In genomic region chr10:11986593-11987216, GRCh38 we compare ENCODE assay signal across 8 cellular contexts.
DNase-seq lines count a peak whose midpoint lies in the region; ATAC-seq and TF ChIP-seq lines count a peak whose summit lies in the region.

No MANE protein-coding gene starts in this region.

- DNase-seq in ACHN = peak; percentile 80
- DNase-seq in NCI-H2196 treated with DMSO at 0.1 percent for 48 hours (lab: John Stamatoyannopoulos, UW; ENCODE audit: unreplicated experiment) = peak; percentile 1
- peak; percentile 89 to 90 for DNase-seq in cardiac fibroblast (ENCODE audit: low read depth in 2 of 2)
- DNase-seq in islet precursor cell = peak; percentile 85
- DNase-seq in stimulated activated CD4-positive, alpha-beta T cell treated with anti-CD3 and anti-CD28 coated beads, Interleukin-1b, Interleukin-23, amount 100 ng/mL, for 1 hour (ENCODE audit: low read depth in 2 of 2) = peak; percentile 36 to 51

- ATAC-seq in GM18517 (IDR thresholded peaks at IDR 0.05; ENCODE audit: unreplicated experiment) = peak; percentile 53
- ATAC-seq in GM18498 (IDR thresholded peaks at IDR 0.05; ENCODE audit: unreplicated experiment) = no peak

- TF ChIP-seq CTCF in WI38 (IDR thresholded peaks at IDR 0.05; ENCODE audit: low read depth, low read length) (peak; percentile 69), cardiac fibroblast (IDR thresholded peaks at IDR 0.05; ENCODE audit: low read depth, low read length) (peak; percentile 78)

- in situ Hi-C loops in ACHN (cut with HindIII; ENCODE audit: low pct_ligation_motif_present, low pct_unique_long_range_greater_than_20kb, low sequenced_read_pairs) = no loop called here

- H3K4me3 ChIP-seq in WI38 (ENCODE audit: low read depth, low read length) (no peak overlapping the region), cardiac fibroblast (replicated peaks in 1 of 2; ENCODE audit: low read depth in 2 of 2, low read length in 2 of 2) (no peak overlapping the region)

Comparison
In these comparisons a context has a peak if more than half of its experiments do, and no peak if none do; other contexts are left out.
1. DNase-seq: peak in every context shown above with its lines; median percentile 90 in cardiac fibroblast; 85 in islet precursor cell; 80 in ACHN; 44 in stimulated activated CD4-positive, alpha-beta T cell treated with anti-CD3 and anti-CD28 coated beads, Interleukin-1b, Interleukin-23, amount 100 ng/mL, for 1 hour; 1 in NCI-H2196 treated with DMSO at 0.1 percent for 48 hours.